Comparison of ENCODE assay signal across 25 cellular contexts in genomic region chr11:115304774-115305472, GRCh38.
DNase-seq lines count a peak whose midpoint lies in the region; ATAC-seq, FAIRE-seq and TF ChIP-seq lines count a peak whose summit lies in the region.
"Had no signal": no experiment of that assay in that cellular context is flagged by ENCODE, and none has a peak within 500 bp of the region (broad histone marks: within the 10 kb centered on the region; RNA-seq: fewer than 3 reads in every experiment).

No MANE protein-coding gene starts in this region.

- no peak overlapping the region for H3K18ac ChIP-seq in mesenchymal stem cell (ENCODE audit: low read depth in 1 of 2, low read length in 2 of 2)

- TF ChIP-seq POLR2A in A549 (IDR thresholded peaks at IDR 0.05; ENCODE audit: low read length): no peak

- TF ChIP-seq EP300 in A549 (IDR thresholded peaks at IDR 0.05): no peak

- H3K36me3 ChIP-seq in PC-3 (ENCODE audit: low read depth, low read length) (no peaks in the 10 kb centered on the region), mesenchymal stem cell (ENCODE audit: control insufficient read depth in 1 of 2, insufficient read depth in 2 of 2, low read depth in 1 of 2, low read length in 2 of 2) (no peaks in the 10 kb centered on the region)
- H3K36me3 ChIP-seq: adrenal gland, suprapubic skin had no signal

- ATAC-seq in A549 (peak in 1 of 2 experiments; percentile 23; a peak in 1 of 6 replicates), PC-3 (no peak)
- no peak for ATAC-seq in stimulated activated naive CD8-positive, alpha-beta T cell treated with anti-CD3 and anti-CD28 coated beads, Interleukin-15, Interleukin-2, amounts not matched to agents 100 U/mL and 50 U/mL, for 24 hours
- ATAC-seq: stimulated activated effector memory CD8-positive, alpha-beta T cell treated with anti-CD3 and anti-CD28 coated beads, Interleukin-12 subunit alpha, Interleukin-12 subunit beta, amount 100 ng/mL, for 72 hours had no signal

- peak overlapping the region; percentile 78 for H2BK5ac ChIP-seq in mesenchymal stem cell (ENCODE audit: low read depth, low read length, poor library complexity, severe bottlenecking)

- POLR2A ChIA-PET in A549 (lab: Yijun Ruan, JAX) (interaction anchor here (0.6 kb wide), 1 partner anchor 1442 kb away, joined by 3 read pairs; no protein-coding TSS in a partner anchor), PC-3 (lab: Charles Lee; ENCODE audit: unreplicated experiment) (no interaction called here)

- H3K27me3 ChIP-seq in PC-3 (ENCODE audit: low read length) (no peaks in the 10 kb centered on the region), mesenchymal stem cell (ENCODE audit: control insufficient read depth in 1 of 2, insufficient read depth in 1 of 2, low read length in 2 of 2) (no peaks in the 10 kb centered on the region)
- H3K27me3 ChIP-seq: adrenal gland, suprapubic skin had no signal

- no peak overlapping the region for H2BK15ac ChIP-seq in mesenchymal stem cell (ENCODE audit: low read depth, poor library complexity, severe bottlenecking)

- no peak overlapping the region for H3K14ac ChIP-seq in mesenchymal stem cell (ENCODE audit: low read length in 2 of 2)

- intact Hi-C loops in PC-3 (cut with micrococcal nuclease): no loop called here

- WGBS in A549 (ENCODE audit: missing lambda C conversion rate): 74% methylated on average over 6 of the region's 6 CpGs
- WGBS in mesenchymal stem cell: 92% methylated on average over 4 of the region's 6 CpGs

- no peak overlapping the region for H4K8ac ChIP-seq in mesenchymal stem cell (ENCODE audit: low read length)

- BruUV-seq in PC-3 (replicated peaks; lab: Mats Ljungman, UMichigan): no TSS peak

- no peaks in the 10 kb centered on the region for H3K79me2 ChIP-seq in PC-3 (ENCODE audit: low read length)

- TF ChIP-seq CTCF in A549 (IDR thresholded peaks at IDR 0.05): no peak
- no peak for TF ChIP-seq CTCF in PC-3 (conservative IDR thresholded peaks at IDR 0.05; ENCODE audit: low read depth, low read length)

- H3K4me1 ChIP-seq in A549: peaks cover 17% of the 10 kb centered on the region
- no peaks in the 10 kb centered on the region for H3K4me1 ChIP-seq in PC-3 (ENCODE audit: insufficient read depth, low read length)
- peaks cover 4% of the 10 kb centered on the region for H3K4me1 ChIP-seq in mesenchymal stem cell (ENCODE audit: control insufficient read depth, insufficient read depth, low read depth, low read length)
- H3K4me1 ChIP-seq: adrenal gland, suprapubic skin had no signal

- H3K9ac ChIP-seq in PC-3 (ENCODE audit: low read length): no peak overlapping the region
- H3K9ac ChIP-seq in mesenchymal stem cell (ENCODE audit: low read length): no peak overlapping the region

- no peak overlapping the region for H4K91ac ChIP-seq in mesenchymal stem cell (ENCODE audit: low read length)

- no peak overlapping the region for H2BK12ac ChIP-seq in mesenchymal stem cell (ENCODE audit: low read length in 2 of 2)

- no peak overlapping the region for H2AFZ ChIP-seq in PC-3 (ENCODE audit: low read length)
- H2AFZ ChIP-seq in mesenchymal stem cell (ENCODE audit: low read depth, low read length): no peak overlapping the region

- no peak overlapping the region for H3K23ac ChIP-seq in mesenchymal stem cell (ENCODE audit: low read length in 2 of 2)

- DNase-seq in A549 (ENCODE audit: low read depth in 1 of 2, low spot score in 1 of 2) (no peak), DMS53 (lab: John Stamatoyannopoulos, UW) (peak; percentile 53), PC-3 (peak; percentile 6), mesenchymal stem cell (no peak), occipital lobe (lab: John Stamatoyannopoulos, UW) (no peak), NCI-H2196 treated with DMSO at 0.1 percent for 48 hours (lab: John Stamatoyannopoulos, UW; ENCODE audit: unreplicated experiment) (no peak)
- no peak for DNase-seq in stimulated activated naive CD8-positive, alpha-beta T cell treated with anti-CD3 and anti-CD28 coated beads, Interleukin-15, Interleukin-2, amounts not matched to agents 100 U/mL and 50 U/mL, for 24 hours
- DNase-seq: activated CD4-positive, alpha-beta T cell treated with anti-CD3 and anti-CD28 coated beads, Interleukin-2, amount 10 ng/mL, durations not matched to agents 24 days and 14 days; activated naive CD4-positive, alpha-beta T cell; activated T-cell treated with anti-CD3 and anti-CD28 coated beads, Interleukin-2, amount 50 U/mL, for 48 hours; adrenal gland; Calu3; dermis blood vessel endothelial cell; HCEC 1CT; kidney; naive B cell; NCI-H187 treated with DMSO at 0.1 percent for 48 hours; NCI-H446; retina had no signal

- H3K27ac ChIP-seq in A549: peak overlapping the region in 1 of 2 experiments; percentile 24; a peak in 1 of 6 replicates
- no peak overlapping the region for H3K27ac ChIP-seq in PC-3 (ENCODE audit: low read length)
- H3K27ac ChIP-seq in mesenchymal stem cell (ENCODE audit: low read length, poor library complexity, severe bottlenecking): peak overlapping the region; percentile 79
- H3K27ac ChIP-seq: adrenal gland, C4-2B, HL-60, RWPE1, suprapubic skin had no signal

- no peak overlapping the region for H2BK120ac ChIP-seq in mesenchymal stem cell (ENCODE audit: low read depth, low read length)

- H3K4me2 ChIP-seq in A549 (peak overlapping the region; percentile 33; the same call in 2 of the 3 replicates), PC-3 (ENCODE audit: low read length) (no peak overlapping the region), mesenchymal stem cell (ENCODE audit: low read length, poor library complexity, severe bottlenecking) (no peak overlapping the region)

- no peaks in the 10 kb centered on the region for H3F3A ChIP-seq in PC-3 (ENCODE audit: low read length, unreplicated experiment)

- H3K9me3 ChIP-seq in A549 (no peaks in the 10 kb centered on the region), PC-3 (ENCODE audit: low read length) (no peaks in the 10 kb centered on the region), mesenchymal stem cell (ENCODE audit: control insufficient read depth, low read length) (no peaks in the 10 kb centered on the region)
- H3K9me3 ChIP-seq: adrenal gland, suprapubic skin had no signal

- CTCF ChIA-PET in A549 (lab: Yijun Ruan, JAX): interaction anchor here (0.7 kb wide), 1 partner anchor 20 kb away, joined by 3 read pairs; no protein-coding TSS in a partner anchor
- CTCF ChIA-PET in PC-3 (lab: Charles Lee): no interaction called here

- no peaks in the 10 kb centered on the region for H4K20me1 ChIP-seq in PC-3 (ENCODE audit: low read length)

- no peaks in the 10 kb centered on the region for H3K9me2 ChIP-seq in PC-3 (replicated peaks; ENCODE audit: low read length)

- no peak overlapping the region for H3K4ac ChIP-seq in mesenchymal stem cell (ENCODE audit: low read depth in 1 of 2, low read length in 2 of 2)

- no peak overlapping the region for H3K4me3 ChIP-seq in A549
- no peak overlapping the region for H3K4me3 ChIP-seq in PC-3 (ENCODE audit: low read length)
- no peak overlapping the region for H3K4me3 ChIP-seq in mesenchymal stem cell (ENCODE audit: insufficient read depth in 1 of 2, low read depth in 1 of 2, low read length in 2 of 2)
- H3K4me3 ChIP-seq: adrenal gland, lung, suprapubic skin had no signal

- peaks cover 6% of the 10 kb centered on the region for H3K79me1 ChIP-seq in mesenchymal stem cell (replicated peaks; ENCODE audit: low read length, poor library complexity, severe bottlenecking)

- no peak for FAIRE-seq in A549 (lab: Jason Lieb, UNC)
- FAIRE-seq: kidney had no signal

- no peak for TF ChIP-seq RAD21 in A549 (conservative IDR thresholded peaks at IDR 0.05 in 1 of 2, IDR thresholded peaks at IDR 0.05 in 1 of 2)

- peak overlapping the region; percentile 89 for H2AK5ac ChIP-seq in mesenchymal stem cell (ENCODE audit: low read length, severe bottlenecking)

TF ChIP-seq in A549, 52 proteins besides CTCF, POLR2A, EP300 and RAD21:
- TF ChIP-seq, protein P1, sequence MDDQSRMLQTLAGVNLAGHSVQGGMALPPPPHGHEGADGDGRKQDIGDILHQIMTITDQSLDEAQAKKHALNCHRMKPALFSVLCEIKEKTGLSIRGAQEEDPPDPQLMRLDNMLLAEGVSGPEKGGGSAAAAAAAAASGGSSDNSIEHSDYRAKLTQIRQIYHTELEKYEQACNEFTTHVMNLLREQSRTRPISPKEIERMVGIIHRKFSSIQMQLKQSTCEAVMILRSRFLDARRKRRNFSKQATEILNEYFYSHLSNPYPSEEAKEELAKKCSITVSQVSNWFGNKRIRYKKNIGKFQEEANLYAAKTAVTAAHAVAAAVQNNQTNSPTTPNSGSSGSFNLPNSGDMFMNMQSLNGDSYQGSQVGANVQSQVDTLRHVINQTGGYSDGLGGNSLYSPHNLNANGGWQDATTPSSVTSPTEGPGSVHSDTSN (IDR thresholded peaks at IDR 0.05): no peak
- TF ChIP-seq EHF (CRISPR knock-in tag; IDR thresholded peaks at IDR 0.05) (no peak), ZFP36 (IDR thresholded peaks at IDR 0.05; ENCODE audit: borderline replicate concordance, partially characterized antibody) (no peak), SREBF2 (IDR thresholded peaks at IDR 0.05) (no peak), NFE2L2 (conservative IDR thresholded peaks at IDR 0.05; ENCODE audit: low read length) (no peak), MAZ (IDR thresholded peaks at IDR 0.05; ENCODE audit: borderline replicate concordance, low read depth, low read length) (no peak)
- TF ChIP-seq, protein P2, sequence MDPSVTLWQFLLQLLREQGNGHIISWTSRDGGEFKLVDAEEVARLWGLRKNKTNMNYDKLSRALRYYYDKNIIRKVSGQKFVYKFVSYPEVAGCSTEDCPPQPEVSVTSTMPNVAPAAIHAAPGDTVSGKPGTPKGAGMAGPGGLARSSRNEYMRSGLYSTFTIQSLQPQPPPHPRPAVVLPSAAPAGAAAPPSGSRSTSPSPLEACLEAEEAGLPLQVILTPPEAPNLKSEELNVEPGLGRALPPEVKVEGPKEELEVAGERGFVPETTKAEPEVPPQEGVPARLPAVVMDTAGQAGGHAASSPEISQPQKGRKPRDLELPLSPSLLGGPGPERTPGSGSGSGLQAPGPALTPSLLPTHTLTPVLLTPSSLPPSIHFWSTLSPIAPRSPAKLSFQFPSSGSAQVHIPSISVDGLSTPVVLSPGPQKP (IDR thresholded peaks at IDR 0.05; ENCODE audit: low read depth, low read length): no peak

Comparison
In these comparisons a context has a peak if more than half of its experiments do, and no peak if none do; other contexts are left out.
1. DNase-seq: peak in DMS53 (single experiment) and PC-3 (single experiment); none in A549 (0 of 2), mesenchymal stem cell (single experiment), stimulated activated naive CD8-positive, alpha-beta T cell treated with anti-CD3 and anti-CD28 coated beads, Interleukin-15, Interleukin-2, amounts not matched to agents 100 U/mL and 50 U/mL, for 24 hours (single experiment), occipital lobe (single experiment) and NCI-H2196 treated with DMSO at 0.1 percent for 48 hours (single experiment).